ENCODE assay signal across 19 cellular contexts in the genomic region with DNA sequence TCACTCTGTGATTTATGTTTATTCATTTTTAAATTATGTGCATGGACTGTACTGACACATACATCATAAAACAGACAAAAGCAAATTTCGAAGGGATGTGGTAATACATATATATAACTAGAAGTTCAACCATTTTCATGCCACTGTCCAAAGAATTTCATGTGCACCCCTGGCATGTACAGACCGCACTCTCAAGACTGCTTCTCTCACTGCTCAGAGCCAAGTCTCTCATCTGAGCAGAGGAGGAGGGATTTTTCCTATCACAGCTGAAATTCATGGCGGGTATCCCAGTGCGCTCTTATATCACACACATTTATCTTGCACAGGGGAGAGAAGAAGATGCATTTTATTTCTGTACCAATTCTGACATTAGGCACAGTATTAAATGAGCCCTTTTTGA. TPM values are rescaled to one million over a fixed set of nuclear protein-coding genes. Genes with fewer than 3 reads are reported as not detected.
A peak's percentile ranks its signal among the peaks of the same experiment; 100 is the strongest.
DNase-seq lines count a peak whose midpoint lies in the region; TF ChIP-seq lines count a peak whose summit lies in the region.
"Had no signal": no experiment of that assay in that cellular context is flagged by ENCODE, and none has a peak within 500 bp of the region (broad histone marks: within the 10 kb centered on the region; RNA-seq: fewer than 3 reads in every experiment).

No MANE protein-coding gene starts in this region.

- intact Hi-C loops in dorsolateral prefrontal cortex (cut with DNase I) = no loop called here

- peak overlapping the region in 32 of 59 donors; percentile 3 to 95 (median 32) for H3K27ac ChIP-seq in dorsolateral prefrontal cortex
- H3K27ac ChIP-seq: BLaER1 treated with 17β-estradiol and CSF1 and Interleukin-3, amounts not matched to agents 10 nM and 100 nM; C4-2B had no signal

- in situ Hi-C loops in G401 (cut with HindIII; ENCODE audit: low sequenced_read_pairs) = no loop called here

- no peak for TF ChIP-seq CTCF in dorsolateral prefrontal cortex (IDR thresholded peaks at IDR 0.05 in 54 of 56, conservative IDR thresholded peaks at IDR 0.05 in 2 of 56; ENCODE audit: low read depth in 1 of 56, partially characterized antibody in 56 of 56)

- H3K27me3 ChIP-seq in dorsolateral prefrontal cortex = peaks cover 0 to 41% (median 5%) of the 10 kb centered on the region in 45 donors

- H3K4me3 ChIP-seq in dorsolateral prefrontal cortex = peak overlapping the region in 12 of 59 donors; percentile 0 to 77 (median 15)
- H3K4me3 ChIP-seq: BLaER1 treated with 17β-estradiol and CSF1 and Interleukin-3, amounts not matched to agents 10 nM and 100 nM; GM12878 had no signal

- peak; percentile 84 for DNase-seq in G401 (ENCODE audit: low spot score)
- peak; percentile 80 for DNase-seq in cerebellar cortex (ENCODE audit: low spot score)
- peak in 2 of 10 donors; percentile 33 to 49 for DNase-seq in dorsolateral prefrontal cortex
- peak; percentile 59 for DNase-seq in superior temporal gyrus (ENCODE audit: extremely low spot score)
- no peak for DNase-seq in NCI-H510A treated with DMSO at 0.1 percent for 48 hours (lab: John Stamatoyannopoulos, UW)
- no peak for DNase-seq in NCI-H2227 treated with DMSO at 0.1 percent for 48 hours (lab: John Stamatoyannopoulos, UW)
- no peak for DNase-seq in NCI-H446 treated with DMSO at 0.1 percent for 48 hours (lab: John Stamatoyannopoulos, UW)
- DNase-seq: 8988T; ACHN; AML-193; Caco-2; Calu3; CD4-positive, alpha-beta T cell; CD8-positive, alpha-beta T cell; DMS79 treated with DMSO at 0.1 percent for 48 hours; GDM1 had no signal

RNA-seq across cellular contexts. Expression of a gene that starts 5.9 kb away (rescaled TPM):
- total RNA-seq in G401 (2014; rRNA removed; shearing (Covaris generic)) = 98.4 and 118 TPM in 2 replicates
- total RNA-seq in dorsolateral prefrontal cortex = 100 to 1,000 TPM in 19 of 120 experiments, 10 to 100 TPM in 101; 41.1 to 132 (median 86.4) TPM
- total RNA-seq: GM12878 had no signal

Comparison
In these comparisons a context has a peak if more than half of its experiments do, and no peak if none do; other contexts are left out.
1. DNase-seq: peak in G401 (single experiment), cerebellar cortex (single experiment) and superior temporal gyrus (single experiment); none in NCI-H510A treated with DMSO at 0.1 percent for 48 hours (single experiment), NCI-H2227 treated with DMSO at 0.1 percent for 48 hours (single experiment) and NCI-H446 treated with DMSO at 0.1 percent for 48 hours (single experiment).